ENCODE assay signal across 19 cellular contexts in the genomic region with DNA sequence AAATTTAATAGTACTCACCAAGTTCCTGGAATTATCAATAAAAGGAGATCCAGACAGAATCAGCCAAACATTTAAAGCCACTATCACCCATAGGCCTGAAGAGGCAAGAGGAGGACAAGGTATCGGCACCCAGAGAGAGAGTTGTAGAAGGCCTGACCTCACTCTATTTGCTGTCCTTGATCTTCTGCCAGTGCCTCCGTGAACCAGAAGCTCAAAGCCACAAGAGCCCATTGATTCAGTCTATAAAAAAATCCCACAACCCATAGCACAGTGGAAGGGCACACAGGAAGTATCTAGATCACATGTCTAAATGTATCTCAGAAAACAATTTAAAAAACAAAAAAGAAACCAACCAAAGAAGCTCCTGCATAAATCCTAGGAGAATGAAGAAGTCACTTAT.
DNase-seq lines count a peak whose midpoint lies in the region; ATAC-seq and TF ChIP-seq lines count a peak whose summit lies in the region.
"Had no signal": no experiment of that assay in that cellular context is flagged by ENCODE, and none has a peak within 500 bp of the region (broad histone marks: within the 10 kb centered on the region; RNA-seq: fewer than 3 reads in every experiment).

No MANE protein-coding gene starts in this region.

- peaks cover 2 to 13% of the 10 kb centered on the region in 2 donors for H3K27me3 Mint-ChIP-seq in CD4-positive, alpha-beta memory T cell

- H4K20me1 ChIP-seq in BLaER1 (no peaks in the 10 kb centered on the region), Loucy (ENCODE audit: insufficient read depth, low read length, poor library complexity, severe bottlenecking) (no peaks in the 10 kb centered on the region)

- H3K36me3 Mint-ChIP-seq in CD4-positive, alpha-beta memory T cell, result peaks cover 0 to 9% of the 10 kb centered on the region in 2 donors

- no peak for TF ChIP-seq CTCF in Loucy (conservative IDR thresholded peaks at IDR 0.05; ENCODE audit: low read length)
- TF ChIP-seq CTCF in lower lobe of right lung (IDR thresholded peaks at IDR 0.05), result no peak

- H3K4me1 Mint-ChIP-seq in CD4-positive, alpha-beta memory T cell, result peaks cover 0 to 7% (median 4%) of the 10 kb centered on the region in 4 donors

- H3K79me2 ChIP-seq in Loucy (ENCODE audit: insufficient read depth, low read length), result no peaks in the 10 kb centered on the region

- intact Hi-C loops in CD4-positive, alpha-beta memory T cell (cut with micrococcal nuclease), result no loop called here
- intact Hi-C loops in lower lobe of right lung (cut with DNase I), result no loop called here

- H2AFZ ChIP-seq in Loucy (ENCODE audit: low read length), result no peak overlapping the region
- H2AFZ ChIP-seq: GM23338 had no signal

- H3K4me2 ChIP-seq in BLaER1 (peak overlapping the region; percentile 4; the same call in 1 of the 2 replicates), Loucy (ENCODE audit: low read depth, low read length, poor library complexity, severe bottlenecking) (peak overlapping the region; percentile 33)
- H3K4me2 ChIP-seq: GM23338 had no signal

- peaks cover 0 to 9% (median 4%) of the 10 kb centered on the region in 8 donors for H3K9me3 Mint-ChIP-seq in CD4-positive, alpha-beta memory T cell

- H3K36me3 ChIP-seq in BLaER1, result no peaks in the 10 kb centered on the region
- no peaks in the 10 kb centered on the region for H3K36me3 ChIP-seq in CD4-positive, alpha-beta memory T cell (ENCODE audit: insufficient read depth, low read length)
- no peaks in the 10 kb centered on the region for H3K36me3 ChIP-seq in Loucy (ENCODE audit: insufficient read depth, low read length)
- H3K36me3 ChIP-seq in lower lobe of right lung, result no peaks in the 10 kb centered on the region

- ATAC-seq in lower lobe of right lung, result no peak
- ATAC-seq: GM23338, K562 had no signal

- no peak overlapping the region for H3K27ac Mint-ChIP-seq in CD4-positive, alpha-beta memory T cell
- H3K27ac Mint-ChIP-seq: GM23338 had no signal

- no peak overlapping the region for H3K4me3 ChIP-seq in BLaER1
- H3K4me3 ChIP-seq in CD4-positive, alpha-beta memory T cell (ENCODE audit: low read length in 2 of 2), result no peak overlapping the region
- peak overlapping the region; percentile 42 for H3K4me3 ChIP-seq in Loucy (ENCODE audit: low read length, poor library complexity, severe bottlenecking)
- no peak overlapping the region for H3K4me3 ChIP-seq in lower lobe of right lung
- H3K4me3 ChIP-seq: GM23338, K562 had no signal

- no peak overlapping the region for H3K4me3 Mint-ChIP-seq in CD4-positive, alpha-beta memory T cell
- H3K4me3 Mint-ChIP-seq: CD8-positive, alpha-beta memory T cell; GM23338 had no signal

- CTCF ChIA-PET in CD4-positive, alpha-beta memory T cell (lab: Charles Lee; ENCODE audit: partially characterized antibody), result interaction anchor here (1.1 kb wide), 1 partner anchor 9 kb away, joined by 3 read pairs; no protein-coding TSS in a partner anchor

- H3K27ac ChIP-seq in BLaER1 (no peak overlapping the region), lower lobe of right lung (no peak overlapping the region)
- H3K27ac ChIP-seq in CD4-positive, alpha-beta memory T cell (ENCODE audit: low read depth, low read length), result no peak overlapping the region

- H3K27me3 ChIP-seq in BLaER1, result no peaks in the 10 kb centered on the region
- H3K27me3 ChIP-seq in CD4-positive, alpha-beta memory T cell (ENCODE audit: insufficient read depth, low read length), result no peaks in the 10 kb centered on the region
- H3K27me3 ChIP-seq in Loucy (ENCODE audit: insufficient read depth, low read length, poor library complexity, severe bottlenecking), result no peaks in the 10 kb centered on the region
- H3K27me3 ChIP-seq in lower lobe of right lung (ENCODE audit: low read depth), result no peaks in the 10 kb centered on the region

- DNase-seq in CD4-positive, alpha-beta memory T cell, result peak in 3 of 5 donors; percentile 17 to 30 (median 29)
- peak; percentile 80 for DNase-seq in foreskin melanocyte
- DNase-seq in stimulated activated CD4-positive, alpha-beta T cell treated with anti-CD3 and anti-CD28 coated beads, Interleukin-4, amount 100 ng/mL, for 1 hour, result no peak
- no peak for DNase-seq in activated CD4-positive, alpha-beta T cell treated with anti-CD3 and anti-CD28 coated beads for 4 hours
- DNase-seq in lower lobe of right lung, result no peak
- DNase-seq: GDM1, HCEC 1CT, NCI-H1092 treated with DMSO at 0.1 percent for 48 hours, NCI-H1436 treated with DMSO at 0.1 percent for 48 hours, NCI-H1930, NCI-H226, NCI-H510A treated with DMSO at 0.1 percent for 48 hours, NCI-H748 treated with DMSO at 0.1 percent for 48 hours, SIG-M5 had no signal

- 0 out of 2 replicates have a peak, but pooled peaks cover 2% of the 10 kb centered on the region for H3F3A ChIP-seq in Loucy (ENCODE audit: low read depth)

- H3K9me3 ChIP-seq in BLaER1 (peaks cover 14% of the 10 kb centered on the region), Loucy (ENCODE audit: insufficient read depth, low read depth, low read length) (no peaks in the 10 kb centered on the region; the same call in 1 of the 2 replicates), lower lobe of right lung (no peaks in the 10 kb centered on the region)
- H3K9me3 ChIP-seq in CD4-positive, alpha-beta memory T cell (ENCODE audit: control insufficient read depth in 1 of 2, low read length in 2 of 2), result no peaks in the 10 kb centered on the region

- POLR2A ChIA-PET in CD4-positive, alpha-beta memory T cell (lab: Charles Lee; ENCODE audit: partially characterized antibody), result no interaction called here

- no peak overlapping the region for H3K9ac ChIP-seq in BLaER1
- no peak overlapping the region for H3K9ac ChIP-seq in Loucy (ENCODE audit: low read depth, low read length, poor library complexity, severe bottlenecking)

- peaks cover 5% of the 10 kb centered on the region for H3K4me1 ChIP-seq in BLaER1
- no peaks in the 10 kb centered on the region for H3K4me1 ChIP-seq in CD4-positive, alpha-beta memory T cell (ENCODE audit: insufficient read depth, low read length)
- peaks cover 5% of the 10 kb centered on the region for H3K4me1 ChIP-seq in Loucy (ENCODE audit: insufficient read depth, low read length, poor library complexity, severe bottlenecking)
- no peaks in the 10 kb centered on the region for H3K4me1 ChIP-seq in lower lobe of right lung

- H3K9me2 ChIP-seq in Loucy (replicated peaks; ENCODE audit: low read depth, low read length), result no peaks in the 10 kb centered on the region

Comparison
In these comparisons a context has a peak if more than half of its experiments do, and no peak if none do; other contexts are left out.
1. DNase-seq: peak in CD4-positive, alpha-beta memory T cell (3 of 5) and foreskin melanocyte (single experiment); none in stimulated activated CD4-positive, alpha-beta T cell treated with anti-CD3 and anti-CD28 coated beads, Interleukin-4, amount 100 ng/mL, for 1 hour (single experiment), activated CD4-positive, alpha-beta T cell treated with anti-CD3 and anti-CD28 coated beads for 4 hours (0 of 2) and lower lobe of right lung (single experiment).